ENCODE assay signal across 17 cellular contexts in the genomic region with DNA sequence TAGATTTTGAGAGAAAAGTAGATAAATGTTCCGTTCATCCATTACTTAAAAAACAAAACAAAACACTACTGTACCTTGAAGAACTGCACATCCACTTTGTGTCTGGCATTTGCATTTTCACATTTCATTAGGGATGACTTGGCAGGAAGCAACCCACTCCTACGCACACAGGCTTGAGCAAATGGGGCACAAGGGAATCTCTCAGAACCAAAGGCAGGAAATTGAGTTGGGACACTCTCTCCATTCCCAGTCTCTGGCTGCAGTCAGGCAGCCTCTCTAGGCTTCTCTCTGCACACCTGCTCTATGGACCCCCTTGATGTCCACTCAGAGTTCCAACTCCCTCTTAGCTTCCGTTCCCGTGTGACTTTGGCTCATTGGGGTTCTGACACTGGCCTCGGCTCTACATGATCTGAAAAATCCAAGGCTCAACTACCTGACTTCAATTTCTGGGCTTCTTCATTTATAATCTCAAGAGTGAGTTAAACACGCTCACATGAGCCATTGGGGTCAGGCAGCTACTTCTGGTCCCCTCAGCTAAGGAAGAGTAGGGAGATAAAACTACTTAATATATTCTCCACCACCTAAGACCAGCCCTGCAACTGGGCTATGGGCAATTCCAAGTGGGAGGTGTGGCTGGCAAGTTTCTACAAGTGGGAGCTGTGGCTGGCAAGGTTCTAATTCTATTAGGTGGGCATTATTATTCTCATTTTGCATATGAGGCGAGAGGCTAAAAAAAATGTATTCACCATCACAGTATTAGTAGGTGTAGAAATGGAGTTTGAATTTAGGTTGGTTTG.
DNase-seq lines count a peak whose midpoint lies in the region; ATAC-seq and TF ChIP-seq lines count a peak whose summit lies in the region.
"Had no signal": no experiment of that assay in that cellular context is flagged by ENCODE, and none has a peak within 500 bp of the region (broad histone marks: within the 10 kb centered on the region; RNA-seq: fewer than 3 reads in every experiment).

No MANE protein-coding gene starts in this region.

- peak; percentile 76 for ATAC-seq in sciatic nerve
- ATAC-seq in stimulated activated naive CD8-positive, alpha-beta T cell treated with anti-CD3 and anti-CD28 coated beads, Interleukin-15, Interleukin-2, amounts not matched to agents 100 U/mL and 50 U/mL, for 24 hours, result no peak
- ATAC-seq: GM23338 had no signal

- H3K36me3 ChIP-seq in HEK293 (ENCODE audit: control insufficient read depth in 2 of 2, insufficient read depth in 1 of 2, low read length in 2 of 2) (no peaks in the 10 kb centered on the region), BE2C (no peaks in the 10 kb centered on the region)
- H3K36me3 ChIP-seq: Peyer's patch had no signal

- POLR2A ChIA-PET in HEK293 (lab: Yijun Ruan, JAX), result no interaction called here

- intact Hi-C loops in sciatic nerve (cut with DNase I), result no loop called here

- H3K27me3 ChIP-seq in BE2C, result peaks cover 16% of the 10 kb centered on the region
- H3K27me3 ChIP-seq: Peyer's patch had no signal

- no peak for TF ChIP-seq CTCF in HEK293 (tag by site-specific recombination; IDR thresholded peaks at IDR 0.05)
- TF ChIP-seq CTCF in fibroblast of mammary gland (conservative IDR thresholded peaks at IDR 0.05; ENCODE audit: control insufficient read depth, insufficient read depth, low read depth, low read length), result no peak
- no peak for TF ChIP-seq CTCF in BE2C (IDR thresholded peaks at IDR 0.05; ENCODE audit: low read depth, low read length)

- H3K27ac ChIP-seq in HEK293 (ENCODE audit: extremely low read depth, low read depth, low read length), result no peak overlapping the region
- H3K27ac ChIP-seq: Peyer's patch, SK-N-MC had no signal

- CTCF ChIA-PET in HEK293 (lab: Yijun Ruan, JAX), result no interaction called here

- DNase-seq in COLO829 (ENCODE audit: low spot score) (peak; percentile 71), fibroblast of mammary gland (ENCODE audit: low read depth) (peak; percentile 65), sciatic nerve (ENCODE audit: low spot score) (no peak), BE2C (no peak)
- DNase-seq in stimulated activated naive CD8-positive, alpha-beta T cell treated with anti-CD3 and anti-CD28 coated beads, Interleukin-15, Interleukin-2, amounts not matched to agents 100 U/mL and 50 U/mL, for 24 hours, result no peak
- no peak for DNase-seq in activated CD4-positive, alpha-beta T cell treated with anti-CD3 and anti-CD28 coated beads, Interleukin-2, amount 50 U/mL, for 1 hour
- DNase-seq: ACHN; DND-41; HCEC 1CT; NCI-H1092 treated with DMSO at 0.1 percent for 48 hours; NCI-H1694; NK-92 treated with Interleukin-12 subunit alpha and Interleukin-12 subunit beta, amount 100 ng/mL, for 24 hours; Peyer's patch; SHP77 had no signal

- no peaks in the 10 kb centered on the region for H3K9me3 ChIP-seq in HEK293 (ENCODE audit: control insufficient read depth, insufficient read depth, low read depth, low read length)
- H3K9me3 ChIP-seq in BE2C, result no peaks in the 10 kb centered on the region
- H3K9me3 ChIP-seq: Peyer's patch had no signal

- H3K4me3 ChIP-seq in HEK293 (ENCODE audit: low read depth, low read length), result no peak overlapping the region
- H3K4me3 ChIP-seq in fibroblast of mammary gland (ENCODE audit: control insufficient read depth, low read depth, low read length), result no peak overlapping the region
- no peak overlapping the region for H3K4me3 ChIP-seq in BE2C (ENCODE audit: low read depth, low read length)
- H3K4me3 ChIP-seq: GM23338, Peyer's patch, SK-N-MC had no signal

- no peaks in the 10 kb centered on the region for H3K4me1 ChIP-seq in HEK293 (ENCODE audit: control insufficient read depth, insufficient read depth, low read length)
- H3K4me1 ChIP-seq in BE2C, result no peaks in the 10 kb centered on the region
- H3K4me1 ChIP-seq: Peyer's patch had no signal

TF ChIP-seq in HEK293, 187 proteins besides CTCF, POLR2A, EP300 and RAD21:
- TF ChIP-seq ZSCAN23 (tag by site-specific recombination; IDR thresholded peaks at IDR 0.05), result no peak
- peak; percentile 52 for TF ChIP-seq PRDM10 (tag by site-specific recombination; IDR thresholded peaks at IDR 0.05)
- TF ChIP-seq REST (tag by site-specific recombination; IDR thresholded peaks at IDR 0.05), result no peak
TF ChIP-seq in HEK293: peak in this region for 1.

Comparison
In these comparisons a context has a peak if more than half of its experiments do, and no peak if none do; other contexts are left out.
1. DNase-seq: peak in COLO829 (single experiment) and fibroblast of mammary gland (single experiment); none in sciatic nerve (single experiment), stimulated activated naive CD8-positive, alpha-beta T cell treated with anti-CD3 and anti-CD28 coated beads, Interleukin-15, Interleukin-2, amounts not matched to agents 100 U/mL and 50 U/mL, for 24 hours (single experiment), activated CD4-positive, alpha-beta T cell treated with anti-CD3 and anti-CD28 coated beads, Interleukin-2, amount 50 U/mL, for 1 hour (single experiment) and BE2C (single experiment).